ENCODE assay signal across 14 cellular contexts in genomic region chr2:27442981-27443323, GRCh38. TPM values are rescaled to one million over a fixed set of nuclear protein-coding genes. Genes with fewer than 3 reads are reported as not detected.
A peak's percentile ranks its signal among the peaks of the same experiment; 100 is the strongest.
DNase-seq lines count a peak whose midpoint lies in the region; ATAC-seq, FAIRE-seq and TF ChIP-seq lines count a peak whose summit lies in the region.
"Had no signal": no experiment of that assay in that cellular context is flagged by ENCODE, and none has a peak within 500 bp of the region (broad histone marks: within the 10 kb centered on the region; RNA-seq: fewer than 3 reads in every experiment).

No MANE protein-coding gene starts in this region.

- H3K4me3 Mint-ChIP-seq in astrocyte (ENCODE audit: unreplicated experiment), result peak overlapping the region; percentile 35
- H3K4me3 Mint-ChIP-seq in stimulated activated naive B cell treated with anti-CD40 and anti-IgM and Interleukin-4, amounts not matched to agents 10 μg/mL and 1 μg/mL and 100 μg/mL, for 72 hours, result no peak overlapping the region
- H3K4me3 Mint-ChIP-seq: activated CD4-positive, alpha-beta T cell treated with anti-CD3 and anti-CD28 coated beads, Interleukin-2, amount 10 ng/mL, durations not matched to agents 24 days and 14 days had no signal

- DNase-seq in NCI-H146 (lab: John Stamatoyannopoulos, UW) (peak; percentile 44), NCI-H146 treated with DMSO at 0.1 percent for 48 hours (lab: John Stamatoyannopoulos, UW; ENCODE audit: unreplicated experiment) (no peak), astrocyte (ENCODE audit: low read depth) (no peak), islet precursor cell (peak; percentile 55), SW 1271 (lab: John Stamatoyannopoulos, UW) (no peak), HuH-7.5 (ENCODE audit: low spot score) (no peak), NCI-H2081 (lab: John Stamatoyannopoulos, UW) (no peak)
- DNase-seq in stimulated activated naive B cell treated with anti-CD40 and anti-IgM and Interleukin-4, amounts not matched to agents 10 μg/mL and 1 μg/mL and 100 μg/mL, for 72 hours, result no peak
- DNase-seq: activated CD4-positive, alpha-beta T cell treated with anti-CD3 and anti-CD28 coated beads, Interleukin-2, amount 10 ng/mL, durations not matched to agents 24 days and 14 days; dermis blood vessel endothelial cell; KBM-7; midbrain had no signal

- H3K4me2 ChIP-seq in astrocyte (ENCODE audit: low read length), result no peak overlapping the region

- H3K27me3 ChIP-seq in astrocyte (ENCODE audit: insufficient read depth, low read length), result no peaks in the 10 kb centered on the region

- no peaks in the 10 kb centered on the region for H3K79me2 ChIP-seq in astrocyte (ENCODE audit: insufficient read depth, low read length)

- FAIRE-seq in astrocyte (lab: Jason Lieb, UNC), result no peak
- FAIRE-seq: A204.1 had no signal

- H3K4me1 Mint-ChIP-seq in astrocyte (ENCODE audit: low read depth, unreplicated experiment), result peaks cover 2% of the 10 kb centered on the region
- H3K4me1 Mint-ChIP-seq in stimulated activated naive B cell treated with anti-CD40 and anti-IgM and Interleukin-4, amounts not matched to agents 10 μg/mL and 1 μg/mL and 100 μg/mL, for 72 hours, result peaks cover 1 to 15% of the 10 kb centered on the region in 2 donors

- no peaks in the 10 kb centered on the region for H3K4me1 ChIP-seq in astrocyte (ENCODE audit: insufficient read depth, low read length)

- peaks cover 26% of the 10 kb centered on the region for H3K36me3 Mint-ChIP-seq in astrocyte (ENCODE audit: low read depth, unreplicated experiment)
- H3K36me3 Mint-ChIP-seq in stimulated activated naive B cell treated with anti-CD40 and anti-IgM and Interleukin-4, amounts not matched to agents 10 μg/mL and 1 μg/mL and 100 μg/mL, for 72 hours, result peaks cover 40 to 57% of the 10 kb centered on the region in 2 donors

- peak in 1 of 2 donors; percentile 31 for ATAC-seq in stimulated activated naive B cell treated with anti-CD40 and anti-IgM and Interleukin-4, amounts not matched to agents 10 μg/mL and 1 μg/mL and 100 μg/mL, for 72 hours (replicated peaks)

- no peaks in the 10 kb centered on the region for H3K9me3 Mint-ChIP-seq in astrocyte (ENCODE audit: unreplicated experiment)
- no peaks in the 10 kb centered on the region for H3K9me3 Mint-ChIP-seq in stimulated activated naive B cell treated with anti-CD40 and anti-IgM and Interleukin-4, amounts not matched to agents 10 μg/mL and 1 μg/mL and 100 μg/mL, for 72 hours
- H3K9me3 Mint-ChIP-seq: activated CD4-positive, alpha-beta T cell treated with anti-CD3 and anti-CD28 coated beads, Interleukin-2, amount 10 ng/mL, durations not matched to agents 24 days and 14 days had no signal

- H3K27ac Mint-ChIP-seq in astrocyte (ENCODE audit: unreplicated experiment), result no peak overlapping the region
- peak overlapping the region; percentile 60 for H3K27ac Mint-ChIP-seq in stimulated activated naive B cell treated with anti-CD40 and anti-IgM and Interleukin-4, amounts not matched to agents 10 μg/mL and 1 μg/mL and 100 μg/mL, for 72 hours
- H3K27ac Mint-ChIP-seq: activated CD4-positive, alpha-beta T cell treated with anti-CD3 and anti-CD28 coated beads, Interleukin-2, amount 10 ng/mL, durations not matched to agents 24 days and 14 days had no signal

- H3K27ac ChIP-seq in astrocyte (ENCODE audit: low read depth, low read length), result no peak overlapping the region

- H4K20me1 ChIP-seq in astrocyte (ENCODE audit: insufficient read depth, low read length), result peaks cover 18% of the 10 kb centered on the region

- no peak overlapping the region for H3K9ac ChIP-seq in astrocyte (ENCODE audit: low read length)

- H3K9me3 ChIP-seq in astrocyte (ENCODE audit: insufficient read depth, low read depth, low read length), result no peaks in the 10 kb centered on the region

- no peak for TF ChIP-seq CTCF in astrocyte (IDR thresholded peaks at IDR 0.05; ENCODE audit: insufficient read depth, low read depth, low read length)

- H3K4me3 ChIP-seq in astrocyte (ENCODE audit: insufficient read depth, low read depth, low read length), result no peak overlapping the region

- H3K36me3 ChIP-seq in astrocyte (ENCODE audit: insufficient read depth, low read length), result peaks cover 27% of the 10 kb centered on the region

- H2AFZ ChIP-seq in astrocyte (ENCODE audit: low read depth, low read length), result no peak overlapping the region

- H3K27me3 Mint-ChIP-seq in astrocyte (ENCODE audit: low read depth, unreplicated experiment), result no peaks in the 10 kb centered on the region
- no peaks in the 10 kb centered on the region for H3K27me3 Mint-ChIP-seq in stimulated activated naive B cell treated with anti-CD40 and anti-IgM and Interleukin-4, amounts not matched to agents 10 μg/mL and 1 μg/mL and 100 μg/mL, for 72 hours
- H3K27me3 Mint-ChIP-seq: activated CD4-positive, alpha-beta T cell treated with anti-CD3 and anti-CD28 coated beads, Interleukin-2, amount 10 ng/mL, durations not matched to agents 24 days and 14 days had no signal

RNA-seq across cellular contexts. Expression of gene KRTCAP3, which starts 0.8 kb away (rescaled TPM):
- total RNA-seq in astrocyte, result 1.4 and 1.9 TPM in 2 replicates
- total RNA-seq: H4 had no signal

RNA-seq across cellular contexts. Expression of gene NRBP1, which starts 14.5 kb away (rescaled TPM):
- 119 and 127 TPM in 2 replicates for total RNA-seq in astrocyte

RNA-seq across cellular contexts. Expression of gene PPM1G, which starts 33.6 kb away (rescaled TPM):
- total RNA-seq in astrocyte, result 77.3 and 79.0 TPM in 2 replicates

RNA-seq across cellular contexts. Expression of gene IFT172, which starts 46.6 kb away (rescaled TPM):
- total RNA-seq in astrocyte, result 15.4 and 17.6 TPM in 2 replicates

RNA-seq across cellular contexts. Expression of gene FNDC4, which starts 52.0 kb away (rescaled TPM):
- total RNA-seq in astrocyte, result 6.9 and 7.3 TPM in 2 replicates
- total RNA-seq: activated CD4-positive, alpha-beta T cell treated with anti-CD3 and anti-CD28 coated beads, Interleukin-2, amount 10 ng/mL, durations not matched to agents 24 days and 14 days had no signal

Comparison
In these comparisons a context has a peak if more than half of its experiments do, and no peak if none do; other contexts are left out.
1. DNase-seq: peak in NCI-H146 (single experiment) and islet precursor cell (single experiment); none in NCI-H146 treated with DMSO at 0.1 percent for 48 hours (single experiment), astrocyte (single experiment), stimulated activated naive B cell treated with anti-CD40 and anti-IgM and Interleukin-4, amounts not matched to agents 10 μg/mL and 1 μg/mL and 100 μg/mL, for 72 hours (single experiment), SW 1271 (0 of 2), HuH-7.5 (single experiment) and NCI-H2081 (0 of 2).